ENCODE assay signal across 1 cellular context in the genomic region with DNA sequence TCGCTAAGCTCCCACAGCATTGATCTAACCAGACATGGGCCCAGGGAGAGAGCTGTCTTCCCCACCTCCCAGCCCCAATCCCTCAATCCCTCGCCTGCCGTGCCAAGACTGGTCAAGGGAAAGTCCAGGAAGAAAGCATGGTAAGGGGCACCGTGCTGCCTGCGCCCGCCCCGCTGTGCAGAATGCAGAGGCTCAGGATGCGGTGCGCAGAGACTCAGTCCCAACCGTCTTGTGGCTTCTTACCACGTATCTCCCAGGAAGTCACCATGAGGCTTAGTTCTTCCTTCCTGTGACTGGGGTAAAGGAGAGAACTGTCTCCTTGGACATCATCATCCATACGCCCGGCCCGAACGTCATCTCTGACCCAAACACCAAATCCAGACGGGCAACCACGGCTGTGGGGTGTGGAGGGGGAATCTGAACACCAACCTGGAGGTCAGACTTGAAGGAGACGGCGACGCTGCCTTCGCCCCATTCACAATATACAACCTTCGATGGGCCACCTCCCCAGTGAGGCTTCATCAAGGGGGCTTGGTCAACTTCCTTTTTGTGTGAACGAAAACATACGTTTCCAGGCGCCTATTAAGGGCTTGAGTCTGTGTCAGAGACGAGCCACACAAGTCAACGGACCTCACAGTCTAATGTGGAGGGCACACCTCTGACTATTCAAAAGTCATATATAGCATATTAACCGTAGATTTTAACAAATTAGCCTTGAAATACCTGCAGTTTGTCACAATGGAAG.
TF ChIP-seq lines count a peak whose summit lies in the region.

No MANE protein-coding gene starts in this region.

TF ChIP-seq in K562, 482 proteins besides CTCF, POLR2A, EP300 and RAD21:
- TF ChIP-seq NRF1 (conservative IDR thresholded peaks at IDR 0.05 in 1 of 2, IDR thresholded peaks at IDR 0.05 in 1 of 2) = peak in 1 of 2 experiments; percentile 28; a peak in 1 of 4 replicates
- 0 out of 2 replicates have a peak, but pooled peaks have one; percentile 32 for TF ChIP-seq ZNF165 (CRISPR knock-in tag; IDR thresholded peaks at IDR 0.05; ENCODE audit: borderline replicate concordance)
- TF ChIP-seq GABPA (tag; conservative IDR thresholded peaks at IDR 0.05; ENCODE audit: low read depth) = peak; percentile 29
- TF ChIP-seq, protein P1, sequence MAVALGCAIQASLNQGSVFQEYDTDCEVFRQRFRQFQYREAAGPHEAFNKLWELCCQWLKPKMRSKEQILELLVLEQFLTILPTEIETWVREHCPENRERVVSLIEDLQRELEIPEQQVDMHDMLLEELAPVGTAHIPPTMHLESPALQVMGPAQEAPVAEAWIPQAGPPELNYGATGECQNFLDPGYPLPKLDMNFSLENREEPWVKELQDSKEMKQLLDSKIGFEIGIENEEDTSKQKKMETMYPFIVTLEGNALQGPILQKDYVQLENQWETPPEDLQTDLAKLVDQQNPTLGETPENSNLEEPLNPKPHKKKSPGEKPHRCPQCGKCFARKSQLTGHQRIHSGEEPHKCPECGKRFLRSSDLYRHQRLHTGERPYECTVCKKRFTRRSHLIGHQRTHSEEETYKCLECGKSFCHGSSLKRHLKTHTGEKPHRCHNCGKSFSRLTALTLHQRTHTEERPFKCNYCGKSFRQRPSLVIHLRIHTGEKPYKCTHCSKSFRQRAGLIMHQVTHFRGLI (CRISPR knock-in tag; IDR thresholded peaks at IDR 0.05) = 0 out of 2 replicates have a peak, but pooled peaks have one; percentile 13
- 0 out of 2 replicates have a peak, but pooled peaks have one; percentile 14 for TF ChIP-seq RREB1 (CRISPR knock-in tag; IDR thresholded peaks at IDR 0.05)
- peak; percentile 36; the same call in 1 of the 2 replicates for TF ChIP-seq RNF2 (IDR thresholded peaks at IDR 0.05)
